Comparison of ENCODE assay signal across 1 cellular context in genomic region chr13:75458696-75459422, GRCh38.
TF ChIP-seq lines count a peak whose summit lies in the region.

No MANE protein-coding gene starts in this region.

TF ChIP-seq in HepG2, 621 proteins besides CTCF, POLR2A, EP300 and RAD21 (continued from another document and continues in another):
- no peak for TF ChIP-seq ZNF674 (CRISPR knock-in tag; IDR thresholded peaks at IDR 0.05; ENCODE audit: low read depth)
- TF ChIP-seq ZNF343 (CRISPR knock-in tag; IDR thresholded peaks at IDR 0.05), result no peak
- peak; percentile 95; the same call in 1 of the 2 replicates for TF ChIP-seq MIER3 (CRISPR knock-in tag; IDR thresholded peaks at IDR 0.05; ENCODE audit: borderline replicate concordance)
- no peak for TF ChIP-seq HINFP (CRISPR knock-in tag; IDR thresholded peaks at IDR 0.05; ENCODE audit: low read depth)
- TF ChIP-seq ZNF790 (CRISPR knock-in tag; IDR thresholded peaks at IDR 0.05; ENCODE audit: borderline replicate concordance), result no peak
- no peak for TF ChIP-seq ZNF672 (CRISPR knock-in tag; IDR thresholded peaks at IDR 0.05)
- no peak for TF ChIP-seq ZNF33A (CRISPR knock-in tag; IDR thresholded peaks at IDR 0.05; ENCODE audit: borderline replicate concordance)
- TF ChIP-seq ZNF335 (CRISPR knock-in tag; IDR thresholded peaks at IDR 0.05), result no peak
- TF ChIP-seq, protein P1, sequence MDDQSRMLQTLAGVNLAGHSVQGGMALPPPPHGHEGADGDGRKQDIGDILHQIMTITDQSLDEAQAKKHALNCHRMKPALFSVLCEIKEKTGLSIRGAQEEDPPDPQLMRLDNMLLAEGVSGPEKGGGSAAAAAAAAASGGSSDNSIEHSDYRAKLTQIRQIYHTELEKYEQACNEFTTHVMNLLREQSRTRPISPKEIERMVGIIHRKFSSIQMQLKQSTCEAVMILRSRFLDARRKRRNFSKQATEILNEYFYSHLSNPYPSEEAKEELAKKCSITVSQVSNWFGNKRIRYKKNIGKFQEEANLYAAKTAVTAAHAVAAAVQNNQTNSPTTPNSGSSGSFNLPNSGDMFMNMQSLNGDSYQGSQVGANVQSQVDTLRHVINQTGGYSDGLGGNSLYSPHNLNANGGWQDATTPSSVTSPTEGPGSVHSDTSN (CRISPR knock-in tag; IDR thresholded peaks at IDR 0.05; ENCODE audit: borderline replicate concordance), result no peak
- 0 out of 2 replicates have a peak, but pooled peaks have one; percentile 53 for TF ChIP-seq ZC3H13 (CRISPR knock-in tag; IDR thresholded peaks at IDR 0.05)
- no peak for TF ChIP-seq SMARCC2 (IDR thresholded peaks at IDR 0.05)
- TF ChIP-seq ZNF788 (CRISPR knock-in tag; IDR thresholded peaks at IDR 0.05; ENCODE audit: borderline replicate concordance), result peak; percentile 78; the same call in 1 of the 2 replicates
- no peak for TF ChIP-seq ZNF44 (CRISPR knock-in tag; IDR thresholded peaks at IDR 0.05)
- TF ChIP-seq, protein P2, sequence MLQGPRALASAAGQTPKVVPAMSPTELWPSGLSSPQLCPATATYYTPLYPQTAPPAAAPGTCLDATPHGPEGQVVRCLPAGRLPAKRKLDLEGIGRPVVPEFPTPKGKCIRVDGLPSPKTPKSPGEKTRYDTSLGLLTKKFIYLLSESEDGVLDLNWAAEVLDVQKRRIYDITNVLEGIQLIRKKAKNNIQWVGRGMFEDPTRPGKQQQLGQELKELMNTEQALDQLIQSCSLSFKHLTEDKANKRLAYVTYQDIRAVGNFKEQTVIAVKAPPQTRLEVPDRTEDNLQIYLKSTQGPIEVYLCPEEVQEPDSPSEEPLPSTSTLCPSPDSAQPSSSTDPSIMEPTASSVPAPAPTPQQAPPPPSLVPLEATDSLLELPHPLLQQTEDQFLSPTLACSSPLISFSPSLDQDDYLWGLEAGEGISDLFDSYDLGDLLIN (CRISPR knock-in tag; IDR thresholded peaks at IDR 0.05; ENCODE audit: borderline replicate concordance), result no peak
- no peak for TF ChIP-seq FLYWCH1 (CRISPR knock-in tag; IDR thresholded peaks at IDR 0.05)
- TF ChIP-seq SMYD3 (CRISPR knock-in tag; IDR thresholded peaks at IDR 0.05), result 0 out of 2 replicates have a peak, but pooled peaks have one; percentile 52
- TF ChIP-seq SRY (CRISPR knock-in tag; IDR thresholded peaks at IDR 0.05), result no peak
- TF ChIP-seq, protein P3, sequence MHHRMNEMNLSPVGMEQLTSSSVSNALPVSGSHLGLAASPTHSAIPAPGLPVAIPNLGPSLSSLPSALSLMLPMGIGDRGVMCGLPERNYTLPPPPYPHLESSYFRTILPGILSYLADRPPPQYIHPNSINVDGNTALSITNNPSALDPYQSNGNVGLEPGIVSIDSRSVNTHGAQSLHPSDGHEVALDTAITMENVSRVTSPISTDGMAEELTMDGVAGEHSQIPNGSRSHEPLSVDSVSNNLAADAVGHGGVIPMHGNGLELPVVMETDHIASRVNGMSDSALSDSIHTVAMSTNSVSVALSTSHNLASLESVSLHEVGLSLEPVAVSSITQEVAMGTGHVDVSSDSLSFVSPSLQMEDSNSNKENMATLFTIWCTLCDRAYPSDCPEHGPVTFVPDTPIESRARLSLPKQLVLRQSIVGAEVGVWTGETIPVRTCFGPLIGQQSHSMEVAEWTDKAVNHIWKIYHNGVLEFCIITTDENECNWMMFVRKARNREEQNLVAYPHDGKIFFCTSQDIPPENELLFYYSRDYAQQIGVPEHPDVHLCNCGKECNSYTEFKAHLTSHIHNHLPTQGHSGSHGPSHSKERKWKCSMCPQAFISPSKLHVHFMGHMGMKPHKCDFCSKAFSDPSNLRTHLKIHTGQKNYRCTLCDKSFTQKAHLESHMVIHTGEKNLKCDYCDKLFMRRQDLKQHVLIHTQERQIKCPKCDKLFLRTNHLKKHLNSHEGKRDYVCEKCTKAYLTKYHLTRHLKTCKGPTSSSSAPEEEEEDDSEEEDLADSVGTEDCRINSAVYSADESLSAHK (CRISPR knock-in tag; IDR thresholded peaks at IDR 0.05; ENCODE audit: borderline replicate concordance), result no peak
- TF ChIP-seq JARID2 (CRISPR knock-in tag; IDR thresholded peaks at IDR 0.05; ENCODE audit: insufficient replicate concordance), result no peak
- peak; percentile 63; the same call in 1 of the 2 replicates for TF ChIP-seq AKAP8 (CRISPR knock-in tag; IDR thresholded peaks at IDR 0.05)
- no peak for TF ChIP-seq ZBTB46 (CRISPR knock-in tag; IDR thresholded peaks at IDR 0.05; ENCODE audit: borderline replicate concordance)
- TF ChIP-seq, protein P4, sequence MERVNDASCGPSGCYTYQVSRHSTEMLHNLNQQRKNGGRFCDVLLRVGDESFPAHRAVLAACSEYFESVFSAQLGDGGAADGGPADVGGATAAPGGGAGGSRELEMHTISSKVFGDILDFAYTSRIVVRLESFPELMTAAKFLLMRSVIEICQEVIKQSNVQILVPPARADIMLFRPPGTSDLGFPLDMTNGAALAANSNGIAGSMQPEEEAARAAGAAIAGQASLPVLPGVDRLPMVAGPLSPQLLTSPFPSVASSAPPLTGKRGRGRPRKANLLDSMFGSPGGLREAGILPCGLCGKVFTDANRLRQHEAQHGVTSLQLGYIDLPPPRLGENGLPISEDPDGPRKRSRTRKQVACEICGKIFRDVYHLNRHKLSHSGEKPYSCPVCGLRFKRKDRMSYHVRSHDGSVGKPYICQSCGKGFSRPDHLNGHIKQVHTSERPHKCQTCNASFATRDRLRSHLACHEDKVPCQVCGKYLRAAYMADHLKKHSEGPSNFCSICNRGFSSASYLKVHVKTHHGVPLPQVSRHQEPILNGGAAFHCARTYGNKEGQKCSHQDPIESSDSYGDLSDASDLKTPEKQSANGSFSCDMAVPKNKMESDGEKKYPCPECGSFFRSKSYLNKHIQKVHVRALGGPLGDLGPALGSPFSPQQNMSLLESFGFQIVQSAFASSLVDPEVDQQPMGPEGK (CRISPR knock-in tag; IDR thresholded peaks at IDR 0.05), result peak; percentile 76
- no peak for TF ChIP-seq ZNF780A (CRISPR knock-in tag; IDR thresholded peaks at IDR 0.05)
- peak; percentile 48; the same call in 1 of the 2 replicates for TF ChIP-seq ZSCAN21 (CRISPR knock-in tag; IDR thresholded peaks at IDR 0.05; ENCODE audit: borderline replicate concordance)
- TF ChIP-seq, protein P5, sequence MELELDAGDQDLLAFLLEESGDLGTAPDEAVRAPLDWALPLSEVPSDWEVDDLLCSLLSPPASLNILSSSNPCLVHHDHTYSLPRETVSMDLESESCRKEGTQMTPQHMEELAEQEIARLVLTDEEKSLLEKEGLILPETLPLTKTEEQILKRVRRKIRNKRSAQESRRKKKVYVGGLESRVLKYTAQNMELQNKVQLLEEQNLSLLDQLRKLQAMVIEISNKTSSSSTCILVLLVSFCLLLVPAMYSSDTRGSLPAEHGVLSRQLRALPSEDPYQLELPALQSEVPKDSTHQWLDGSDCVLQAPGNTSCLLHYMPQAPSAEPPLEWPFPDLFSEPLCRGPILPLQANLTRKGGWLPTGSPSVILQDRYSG (CRISPR knock-in tag; IDR thresholded peaks at IDR 0.05), result no peak
- peak; percentile 45; the same call in 1 of the 2 replicates for TF ChIP-seq TBX3 (IDR thresholded peaks at IDR 0.05; ENCODE audit: borderline replicate concordance)
- no peak for TF ChIP-seq ETV6 (CRISPR knock-in tag; conservative IDR thresholded peaks at IDR 0.05)
- no peak for TF ChIP-seq SMAD9 (CRISPR knock-in tag; IDR thresholded peaks at IDR 0.05)
- no peak for TF ChIP-seq ZNF660 (CRISPR knock-in tag; IDR thresholded peaks at IDR 0.05; ENCODE audit: borderline replicate concordance, low read depth)
- TF ChIP-seq, protein P6, sequence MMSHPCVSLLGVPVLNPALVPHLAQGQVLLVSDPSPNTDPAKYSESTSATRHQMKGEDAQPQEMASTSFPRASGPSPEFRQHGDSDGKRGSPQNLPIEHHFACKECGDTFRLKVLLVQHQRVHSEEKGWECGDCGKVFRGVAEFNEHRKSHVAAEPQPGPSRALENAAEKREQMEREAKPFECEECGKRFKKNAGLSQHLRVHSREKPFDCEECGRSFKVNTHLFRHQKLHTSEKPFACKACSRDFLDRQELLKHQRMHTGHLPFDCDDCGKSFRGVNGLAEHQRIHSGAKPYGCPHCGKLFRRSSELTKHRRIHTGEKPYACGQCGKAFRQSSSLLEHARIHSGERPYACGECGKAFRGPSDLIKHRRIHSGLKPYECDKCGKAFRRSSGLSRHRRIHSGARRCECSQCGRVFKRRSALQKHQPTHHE (CRISPR knock-in tag; IDR thresholded peaks at IDR 0.05; ENCODE audit: borderline replicate concordance), result no peak
- TF ChIP-seq HNRNPK (IDR thresholded peaks at IDR 0.05; ENCODE audit: low read depth, low read length, poor library complexity, severe bottlenecking), result no peak
- no peak for TF ChIP-seq ZNF510 (CRISPR knock-in tag; IDR thresholded peaks at IDR 0.05; ENCODE audit: low read depth)
- no peak for TF ChIP-seq ZNF530 (CRISPR knock-in tag; IDR thresholded peaks at IDR 0.05; ENCODE audit: low read depth)
- no peak for TF ChIP-seq NAIF1 (CRISPR knock-in tag; IDR thresholded peaks at IDR 0.05; ENCODE audit: borderline replicate concordance)
- TF ChIP-seq RFX5 (IDR thresholded peaks at IDR 0.05; ENCODE audit: low read depth, low read length), result no peak
- TF ChIP-seq ZNF605 (CRISPR knock-in tag; IDR thresholded peaks at IDR 0.05), result 0 out of 2 replicates have a peak, but pooled peaks have one; percentile 41
- 0 out of 2 replicates have a peak, but pooled peaks have one; percentile 50 for TF ChIP-seq NCOA1 (CRISPR knock-in tag; IDR thresholded peaks at IDR 0.05)
- TF ChIP-seq, protein P7, sequence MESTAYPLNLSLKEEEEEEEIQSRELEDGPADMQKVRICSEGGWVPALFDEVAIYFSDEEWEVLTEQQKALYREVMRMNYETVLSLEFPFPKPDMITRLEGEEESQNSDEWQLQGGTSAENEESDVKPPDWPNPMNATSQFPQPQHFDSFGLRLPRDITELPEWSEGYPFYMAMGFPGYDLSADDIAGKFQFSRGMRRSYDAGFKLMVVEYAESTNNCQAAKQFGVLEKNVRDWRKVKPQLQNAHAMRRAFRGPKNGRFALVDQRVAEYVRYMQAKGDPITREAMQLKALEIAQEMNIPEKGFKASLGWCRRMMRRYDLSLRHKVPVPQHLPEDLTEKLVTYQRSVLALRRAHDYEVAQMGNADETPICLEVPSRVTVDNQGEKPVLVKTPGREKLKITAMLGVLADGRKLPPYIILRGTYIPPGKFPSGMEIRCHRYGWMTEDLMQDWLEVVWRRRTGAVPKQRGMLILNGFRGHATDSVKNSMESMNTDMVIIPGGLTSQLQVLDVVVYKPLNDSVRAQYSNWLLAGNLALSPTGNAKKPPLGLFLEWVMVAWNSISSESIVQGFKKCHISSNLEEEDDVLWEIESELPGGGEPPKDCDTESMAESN (CRISPR knock-in tag; conservative IDR thresholded peaks at IDR 0.05), result no peak; the same call in 1 of the 2 replicates
- no peak for TF ChIP-seq ZKSCAN1 (IDR thresholded peaks at IDR 0.05; ENCODE audit: low read length)
- TF ChIP-seq ZNF577 (CRISPR knock-in tag; IDR thresholded peaks at IDR 0.05; ENCODE audit: borderline replicate concordance, low read depth), result no peak
- TF ChIP-seq, protein P8, sequence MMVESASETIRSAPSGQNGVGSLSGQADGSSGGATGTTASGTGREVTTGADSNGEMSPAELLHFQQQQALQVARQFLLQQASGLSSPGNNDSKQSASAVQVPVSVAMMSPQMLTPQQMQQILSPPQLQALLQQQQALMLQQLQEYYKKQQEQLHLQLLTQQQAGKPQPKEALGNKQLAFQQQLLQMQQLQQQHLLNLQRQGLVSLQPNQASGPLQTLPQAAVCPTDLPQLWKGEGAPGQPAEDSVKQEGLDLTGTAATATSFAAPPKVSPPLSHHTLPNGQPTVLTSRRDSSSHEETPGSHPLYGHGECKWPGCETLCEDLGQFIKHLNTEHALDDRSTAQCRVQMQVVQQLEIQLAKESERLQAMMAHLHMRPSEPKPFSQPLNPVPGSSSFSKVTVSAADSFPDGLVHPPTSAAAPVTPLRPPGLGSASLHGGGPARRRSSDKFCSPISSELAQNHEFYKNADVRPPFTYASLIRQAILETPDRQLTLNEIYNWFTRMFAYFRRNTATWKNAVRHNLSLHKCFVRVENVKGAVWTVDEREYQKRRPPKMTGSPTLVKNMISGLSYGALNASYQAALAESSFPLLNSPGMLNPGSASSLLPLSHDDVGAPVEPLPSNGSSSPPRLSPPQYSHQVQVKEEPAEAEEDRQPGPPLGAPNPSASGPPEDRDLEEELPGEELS (CRISPR knock-in tag; IDR thresholded peaks at IDR 0.05), result peak; percentile 96
- peak; percentile 35; the same call in 1 of the 2 replicates for TF ChIP-seq TAF1 (CRISPR knock-in tag; IDR thresholded peaks at IDR 0.05)
- no peak for TF ChIP-seq ZNF207 (IDR thresholded peaks at IDR 0.05; ENCODE audit: borderline replicate concordance)
- TF ChIP-seq ZNF496 (CRISPR knock-in tag; IDR thresholded peaks at IDR 0.05; ENCODE audit: insufficient replicate concordance), result no peak
- TF ChIP-seq CEBPB (IDR thresholded peaks at IDR 0.05; ENCODE audit: borderline replicate concordance, low read depth, low read length), result peak; percentile 72
- TF ChIP-seq NR3C1 (CRISPR knock-in tag; IDR thresholded peaks at IDR 0.05), result no peak
